Comparison of ENCODE assay signal across 12 cellular contexts in genomic region chr1:59151860-59152259, GRCh38.
DNase-seq lines count a peak whose midpoint lies in the region; ATAC-seq, FAIRE-seq and TF ChIP-seq lines count a peak whose summit lies in the region.
"Had no signal": no experiment of that assay in that cellular context is flagged by ENCODE, and none has a peak within 500 bp of the region (broad histone marks: within the 10 kb centered on the region; RNA-seq: fewer than 3 reads in every experiment).

No MANE protein-coding gene starts in this region.

- no peak overlapping the region for H3K4ac ChIP-seq in trophoblast cell (ENCODE audit: low read depth, low read length)

- peak overlapping the region; percentile 47 for H2AFZ ChIP-seq in ACC112 (ENCODE audit: low read length, unreplicated experiment)
- no peak overlapping the region for H2AFZ ChIP-seq in trophoblast cell (ENCODE audit: insufficient read depth, low read length, poor library complexity)

- H2BK12ac ChIP-seq in trophoblast cell (ENCODE audit: low read length), result no peak overlapping the region

- CTCF ChIA-PET in HEK293T (lab: Yijun Ruan, JAX), result no interaction called here

- POLR2A ChIA-PET in HEK293T (lab: Yijun Ruan, JAX), result interaction anchor here (1.3 kb wide), 1 partner anchor 368 kb away, joined by 5 read pairs; the partner anchor contains the start of gene JUN

- no peak overlapping the region for H3K14ac ChIP-seq in trophoblast cell (ENCODE audit: low read length)

- H3K4me3 ChIP-seq in ACC112 (ENCODE audit: low read depth, low read length), result no peak overlapping the region
- no peak overlapping the region for H3K4me3 ChIP-seq in Peyer's patch
- no peak overlapping the region for H3K4me3 ChIP-seq in trophoblast cell (ENCODE audit: low read depth, low read length)
- H3K4me3 ChIP-seq: body of pancreas had no signal

- no peak for TF ChIP-seq POLR2A in Peyer's patch (IDR thresholded peaks at IDR 0.05)

- H2AK5ac ChIP-seq in trophoblast cell (ENCODE audit: low read length), result no peak overlapping the region

- H3K27me3 ChIP-seq in ACC112 (ENCODE audit: insufficient read depth, low read length) (no peaks in the 10 kb centered on the region), Peyer's patch (no peaks in the 10 kb centered on the region), trophoblast cell (ENCODE audit: insufficient read depth, low read length) (no peaks in the 10 kb centered on the region)
- H3K27me3 ChIP-seq: body of pancreas had no signal

- no peak overlapping the region for H3K18ac ChIP-seq in trophoblast cell (ENCODE audit: low read length)

- no peak overlapping the region for H3K23ac ChIP-seq in trophoblast cell (ENCODE audit: low read length)

- no peaks in the 10 kb centered on the region for H3K79me2 ChIP-seq in ACC112 (ENCODE audit: control insufficient read depth, insufficient read depth, low read length, unreplicated experiment)
- H3K79me2 ChIP-seq in trophoblast cell (ENCODE audit: control insufficient read depth, insufficient read depth, low read length, poor library complexity), result no peaks in the 10 kb centered on the region

- no peak overlapping the region for H2BK120ac ChIP-seq in trophoblast cell (ENCODE audit: insufficient read depth, low read length, poor library complexity)

- H3K4me2 ChIP-seq in trophoblast cell (ENCODE audit: low read length), result no peak overlapping the region

- H4K91ac ChIP-seq in trophoblast cell (ENCODE audit: low read depth, low read length), result peak overlapping the region; percentile 63

- H4K8ac ChIP-seq in trophoblast cell (ENCODE audit: low read depth, low read length), result no peak overlapping the region

- no peak for TF ChIP-seq CTCF in Peyer's patch (IDR thresholded peaks at IDR 0.05)

- H3K9me3 ChIP-seq in Peyer's patch (no peaks in the 10 kb centered on the region), trophoblast cell (ENCODE audit: insufficient read depth, low read depth, low read length) (no peaks in the 10 kb centered on the region)
- H3K9me3 ChIP-seq: body of pancreas had no signal

- DNase-seq in Peyer's patch (no peak), fibroblast of gingiva (ENCODE audit: low read depth) (peak; percentile 21), trophoblast cell (no peak), NCI-H345 (lab: John Stamatoyannopoulos, UW) (no peak), HEK293T (ENCODE audit: extremely low spot score) (no peak), RCC 7860 (ENCODE audit: low spot score) (no peak)
- DNase-seq: activated T-cell treated with anti-CD3 and anti-CD28 coated beads, Interleukin-2, amount 50 U/mL, for 24 hours; AML-193; Kasumi-1 had no signal

- H3K36me3 ChIP-seq in ACC112 (ENCODE audit: insufficient read depth, low read length), result no peaks in the 10 kb centered on the region
- no peaks in the 10 kb centered on the region for H3K36me3 ChIP-seq in Peyer's patch
- H3K36me3 ChIP-seq in trophoblast cell (ENCODE audit: control insufficient read depth in 1 of 2, insufficient read depth in 2 of 2, low read length in 2 of 2), result no peaks in the 10 kb centered on the region

- H3K4me1 ChIP-seq in ACC112 (ENCODE audit: control insufficient read depth, insufficient read depth, low read length, unreplicated experiment) (peaks cover 48% of the 10 kb centered on the region), Peyer's patch (peaks cover 0 to 15% (median 3%) of the 10 kb centered on the region in 4 donors), trophoblast cell (ENCODE audit: control insufficient read depth in 1 of 2, insufficient read depth in 2 of 2, low read length in 2 of 2) (peaks cover 13 to 25% of the 10 kb centered on the region in 2 experiments)

- no peak for FAIRE-seq in RCC 7860 (lab: Jason Lieb, UNC)

- no peak for ATAC-seq in GM21737 (IDR thresholded peaks at IDR 0.05; ENCODE audit: unreplicated experiment)

- H3K27ac ChIP-seq in ACC112 (ENCODE audit: low read depth, low read length) (peak overlapping the region; percentile 91), Peyer's patch (peak overlapping the region; percentile 18 to 71 (median 39)), trophoblast cell (ENCODE audit: low read depth, low read length) (peak overlapping the region; percentile 76)

- WGBS in trophoblast cell (ENCODE audit: extremely low coverage, insufficient coverage, insufficient read length), result no CpG with 5 or more reads among the region's 1 CpG

- no peak overlapping the region for H3K9ac ChIP-seq in trophoblast cell (ENCODE audit: low read length)

- no peak overlapping the region for H2BK5ac ChIP-seq in trophoblast cell (ENCODE audit: low read depth, low read length, poor library complexity)

- peaks cover 20% of the 10 kb centered on the region for H3K79me1 ChIP-seq in trophoblast cell (ENCODE audit: low read length)

- H4K12ac ChIP-seq in trophoblast cell (ENCODE audit: low read depth, low read length), result no peak overlapping the region

TF ChIP-seq in HEK293T, 16 proteins besides CTCF, POLR2A, EP300 and RAD21:
- no peak for TF ChIP-seq SUZ12 (IDR thresholded peaks at IDR 0.05)
- TF ChIP-seq PKNOX1 (IDR thresholded peaks at IDR 0.05), result no peak
- no peak for TF ChIP-seq L3MBTL2 (conservative IDR thresholded peaks at IDR 0.05)
- TF ChIP-seq FOXK2 (IDR thresholded peaks at IDR 0.05), result no peak

Comparison
In these comparisons a context has a peak if more than half of its experiments do, and no peak if none do; other contexts are left out.
1. H3K27ac ChIP-seq: peak in every context shown above with its lines; median percentile 91 in ACC112; 76 in trophoblast cell; 39 in Peyer's patch.